Comparison of ENCODE assay signal across 2 cellular contexts in genomic region chr13:48618937-48619336, GRCh38.
TF ChIP-seq lines count a peak whose summit lies in the region.

No MANE protein-coding gene starts in this region.

TF ChIP-seq in HepG2, 621 proteins besides CTCF, POLR2A, EP300 and RAD21:
- TF ChIP-seq FOXK2 (IDR thresholded peaks at IDR 0.05), result no peak
- peak; percentile 98 for TF ChIP-seq ZNF780A (CRISPR knock-in tag; IDR thresholded peaks at IDR 0.05)
- TF ChIP-seq ZFP36 (IDR thresholded peaks at IDR 0.05; ENCODE audit: borderline replicate concordance, low read depth, low read length, partially characterized antibody), result peak; percentile 68
- TF ChIP-seq, protein P1, sequence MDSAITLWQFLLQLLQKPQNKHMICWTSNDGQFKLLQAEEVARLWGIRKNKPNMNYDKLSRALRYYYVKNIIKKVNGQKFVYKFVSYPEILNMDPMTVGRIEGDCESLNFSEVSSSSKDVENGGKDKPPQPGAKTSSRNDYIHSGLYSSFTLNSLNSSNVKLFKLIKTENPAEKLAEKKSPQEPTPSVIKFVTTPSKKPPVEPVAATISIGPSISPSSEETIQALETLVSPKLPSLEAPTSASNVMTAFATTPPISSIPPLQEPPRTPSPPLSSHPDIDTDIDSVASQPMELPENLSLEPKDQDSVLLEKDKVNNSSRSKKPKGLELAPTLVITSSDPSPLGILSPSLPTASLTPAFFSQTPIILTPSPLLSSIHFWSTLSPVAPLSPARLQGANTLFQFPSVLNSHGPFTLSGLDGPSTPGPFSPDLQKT (CRISPR knock-in tag; IDR thresholded peaks at IDR 0.05; ENCODE audit: borderline replicate concordance), result no peak

TF ChIP-seq in GM12878, 131 proteins besides CTCF, POLR2A, EP300 and RAD21:
- TF ChIP-seq CBX5 (IDR thresholded peaks at IDR 0.05; ENCODE audit: low read depth), result 0 out of 2 replicates have a peak, but pooled peaks have one; percentile 21
- no peak for TF ChIP-seq JUND (IDR thresholded peaks at IDR 0.05; ENCODE audit: low read depth, low read length)
